Comparison of ENCODE assay signal across 8 cellular contexts in genomic region chr10:6347391-6347951, GRCh38.
DNase-seq lines count a peak whose midpoint lies in the region; ATAC-seq and TF ChIP-seq lines count a peak whose summit lies in the region.

No MANE protein-coding gene starts in this region.

- no peak for TF ChIP-seq EP300 in sigmoid colon (IDR thresholded peaks at IDR 0.05)

- H3K4me1 Mint-ChIP-seq in CD8-positive, alpha-beta T cell (ENCODE audit: low read depth) = peaks cover 67% of the 10 kb centered on the region

- H3K9me3 ChIP-seq in CD8-positive, alpha-beta T cell (ENCODE audit: low read length) = no peaks in the 10 kb centered on the region
- no peaks in the 10 kb centered on the region for H3K9me3 ChIP-seq in sigmoid colon
- no peaks in the 10 kb centered on the region for H3K9me3 ChIP-seq in right lobe of liver

- peak overlapping the region; percentile 71 for H3K27ac ChIP-seq in CD8-positive, alpha-beta T cell (ENCODE audit: low read depth, low read length)
- peak overlapping the region in 3 of 4 donors; percentile 1 to 39 (median 30) for H3K27ac ChIP-seq in sigmoid colon
- H3K27ac ChIP-seq in right lobe of liver = no peak overlapping the region

- peak; percentile 49 for ATAC-seq in CD8-positive, alpha-beta T cell
- ATAC-seq in HG02571 (IDR thresholded peaks at IDR 0.05; ENCODE audit: unreplicated experiment) = peak; percentile 18
- no peak for ATAC-seq in right lobe of liver

- H3K27ac Mint-ChIP-seq in CD8-positive, alpha-beta T cell = peak overlapping the region; percentile 97

- CTCF ChIA-PET in CD8-positive, alpha-beta T cell (lab: Charles Lee) = interaction anchor here (0.6 to 4.3 kb wide), 22 partner anchors 11 to 279 kb away, joined by 3 to 55 read pairs (median 4); partner anchors contain the start of gene PFKFB3

- no peaks in the 10 kb centered on the region for H3K9me3 Mint-ChIP-seq in CD8-positive, alpha-beta T cell

- peak; percentile 71 for TF ChIP-seq POLR2A in Raji (IDR thresholded peaks at IDR 0.05; ENCODE audit: insufficient read depth, low read depth, low read length)
- no peak for TF ChIP-seq POLR2A in sigmoid colon (IDR thresholded peaks at IDR 0.05)
- no peak for TF ChIP-seq POLR2A in right lobe of liver (IDR thresholded peaks at IDR 0.05)

- peak overlapping the region; percentile 81 for H3K4me3 Mint-ChIP-seq in CD8-positive, alpha-beta T cell

- H3K4me3 ChIP-seq in CD8-positive, alpha-beta T cell (ENCODE audit: low read depth, low read length) = peak overlapping the region; percentile 39
- H3K4me3 ChIP-seq in sigmoid colon (no peak overlapping the region), right lobe of liver (no peak overlapping the region)

- H3K27me3 ChIP-seq in CD8-positive, alpha-beta T cell (ENCODE audit: insufficient read depth, low read length) = no peaks in the 10 kb centered on the region
- H3K27me3 ChIP-seq in sigmoid colon = no peaks in the 10 kb centered on the region
- H3K27me3 ChIP-seq in right lobe of liver = no peaks in the 10 kb centered on the region

- H3K4me1 ChIP-seq in CD8-positive, alpha-beta T cell (ENCODE audit: insufficient read depth, low read length) = peaks cover 34% of the 10 kb centered on the region
- peaks cover 0 to 20% (median 4%) of the 10 kb centered on the region in 4 donors for H3K4me1 ChIP-seq in sigmoid colon
- no peaks in the 10 kb centered on the region for H3K4me1 ChIP-seq in right lobe of liver

- TF ChIP-seq CTCF in CD8-positive, alpha-beta T cell (IDR thresholded peaks at IDR 0.05) = no peak
- TF ChIP-seq CTCF in sigmoid colon (IDR thresholded peaks at IDR 0.05) (no peak), right lobe of liver (IDR thresholded peaks at IDR 0.05) (no peak)

- 49 to 78% methylated on average over 13 of the region's 13 CpGs for WGBS in sigmoid colon, 2 donors
- WGBS in right lobe of liver (ENCODE audit: insufficient coverage, low coverage, low lambda C conversion rate, missing lambda C conversion rate) = 69% methylated on average over 12 of the region's 13 CpGs

- H3K27me3 Mint-ChIP-seq in CD8-positive, alpha-beta T cell (ENCODE audit: low read depth) = no peaks in the 10 kb centered on the region

- no peaks in the 10 kb centered on the region for H3K36me3 Mint-ChIP-seq in CD8-positive, alpha-beta T cell

- H3K36me3 ChIP-seq in CD8-positive, alpha-beta T cell (ENCODE audit: insufficient read depth, low read length) = no peaks in the 10 kb centered on the region
- H3K36me3 ChIP-seq in sigmoid colon (no peaks in the 10 kb centered on the region), right lobe of liver (no peaks in the 10 kb centered on the region)

- intact Hi-C loops in CD8-positive, alpha-beta T cell (cut with DNase I, micrococcal nuclease) = no loop called here
- intact Hi-C loops in sigmoid colon (cut with DNase I) (no loop called here), right lobe of liver (cut with DNase I) (no loop called here)

- POLR2A ChIA-PET in CD8-positive, alpha-beta T cell (lab: Charles Lee) = interaction anchor here (0.6 to 4.6 kb wide), 26 partner anchors 9 to 262 kb away, joined by 3 to 48 read pairs (median 5); partner anchors contain the start of gene PFKFB3

- DNase-seq in CD8-positive, alpha-beta T cell = peak; percentile 14 to 76 (median 45)
- peak; percentile 62 for DNase-seq in activated naive CD4-positive, alpha-beta T cell treated with anti-CD3 and anti-CD28 coated beads, Interleukin-2, amount 50 U/mL, for 16 hours
- DNase-seq in sigmoid colon (no peak), DMS79 (lab: John Stamatoyannopoulos, UW) (no peak), right lobe of liver (no peak), NCI-H187 (lab: John Stamatoyannopoulos, UW) (no peak)

Comparison
In these comparisons a context has a peak if more than half of its experiments do, and no peak if none do; other contexts are left out.
1. ATAC-seq: peak in CD8-positive, alpha-beta T cell (single experiment) and HG02571 (single experiment); none in right lobe of liver (0 of 4).
2. DNase-seq: peak in CD8-positive, alpha-beta T cell (7 of 7) and activated naive CD4-positive, alpha-beta T cell treated with anti-CD3 and anti-CD28 coated beads, Interleukin-2, amount 50 U/mL, for 16 hours (single experiment); none in sigmoid colon (single experiment), DMS79 (single experiment), right lobe of liver (0 of 3) and NCI-H187 (0 of 2).
3. H3K27ac ChIP-seq: peak in CD8-positive, alpha-beta T cell (single experiment) and sigmoid colon (3 of 4); none in right lobe of liver (0 of 3).